10 cellular contexts compared by ENCODE assay signal in genomic region chr1:164601399-164602141, GRCh38. TPM values are rescaled to one million over a fixed set of nuclear protein-coding genes. Genes with fewer than 3 reads are reported as not detected.
DNase-seq lines count a peak whose midpoint lies in the region; ATAC-seq, FAIRE-seq and TF ChIP-seq lines count a peak whose summit lies in the region.
"Had no signal": no experiment of that assay in that cellular context is flagged by ENCODE, and none has a peak within 500 bp of the region (broad histone marks: within the 10 kb centered on the region; RNA-seq: fewer than 3 reads in every experiment).

No MANE protein-coding gene starts in this region.

- H3K36me3 ChIP-seq in astrocyte (ENCODE audit: insufficient read depth, low read length): no peaks in the 10 kb centered on the region
- no peaks in the 10 kb centered on the region for H3K36me3 ChIP-seq in keratinocyte (ENCODE audit: control insufficient read depth in 2 of 2, extremely low read depth in 1 of 2, insufficient read depth in 2 of 2, low read length in 2 of 2)
- H3K36me3 ChIP-seq in subcutaneous abdominal adipose tissue (ENCODE audit: control insufficient read depth in 5 of 5, insufficient read depth in 5 of 5, low read length in 5 of 5): peaks cover 3 to 15% (median 6%) of the 10 kb centered on the region in 5 donors
- H3K36me3 ChIP-seq in naive thymus-derived CD4-positive, alpha-beta T cell (ENCODE audit: control insufficient read depth in 2 of 3, insufficient read depth in 3 of 3, low read length in 3 of 3): no peaks in the 10 kb centered on the region

- H3K27me3 Mint-ChIP-seq in astrocyte (ENCODE audit: low read depth, unreplicated experiment): no peaks in the 10 kb centered on the region
- no peaks in the 10 kb centered on the region for H3K27me3 Mint-ChIP-seq in activated CD8-positive, alpha-beta memory T cell treated with anti-CD3 and anti-CD28 coated beads, Interleukin-2, amount 10 ng/mL, durations not matched to agents 7 days and 5 days
- H3K27me3 Mint-ChIP-seq in naive thymus-derived CD4-positive, alpha-beta T cell: peaks cover 0 to 5% (median 0%) of the 10 kb centered on the region in 5 donors

- TF ChIP-seq CTCF in astrocyte (IDR thresholded peaks at IDR 0.05; ENCODE audit: insufficient read depth, low read depth, low read length) (no peak), keratinocyte (optimal IDR thresholded peaks at IDR 0.05 in 1 of 3, IDR thresholded peaks at IDR 0.05 in 1 of 3, conservative IDR thresholded peaks at IDR 0.05 in 1 of 3; ENCODE audit: extremely low read depth in 1 of 3, insufficient read depth in 2 of 3, low read length in 3 of 3) (no peak)

- peaks cover 18% of the 10 kb centered on the region for H3K4me1 Mint-ChIP-seq in astrocyte (ENCODE audit: low read depth, unreplicated experiment)
- H3K4me1 Mint-ChIP-seq in activated CD8-positive, alpha-beta memory T cell treated with anti-CD3 and anti-CD28 coated beads, Interleukin-2, amount 10 ng/mL, durations not matched to agents 7 days and 5 days: no peaks in the 10 kb centered on the region
- no peaks in the 10 kb centered on the region for H3K4me1 Mint-ChIP-seq in naive thymus-derived CD4-positive, alpha-beta T cell

- intact Hi-C loops in naive thymus-derived CD4-positive, alpha-beta T cell (cut with micrococcal nuclease): no loop called here

- no peak for ATAC-seq in activated CD8-positive, alpha-beta memory T cell treated with anti-CD3 and anti-CD28 coated beads, Interleukin-2, amount 10 ng/mL, durations not matched to agents 7 days and 5 days
- ATAC-seq in naive thymus-derived CD4-positive, alpha-beta T cell: no peak

- H3K9me3 ChIP-seq in astrocyte (ENCODE audit: insufficient read depth, low read depth, low read length): no peaks in the 10 kb centered on the region
- H3K9me3 ChIP-seq in keratinocyte (ENCODE audit: control insufficient read depth, low read depth, low read length): no peaks in the 10 kb centered on the region
- no peaks in the 10 kb centered on the region for H3K9me3 ChIP-seq in subcutaneous abdominal adipose tissue (ENCODE audit: control insufficient read depth in 5 of 5, low read length in 5 of 5)
- no peaks in the 10 kb centered on the region for H3K9me3 ChIP-seq in naive thymus-derived CD4-positive, alpha-beta T cell (ENCODE audit: control insufficient read depth in 2 of 3, low read length in 3 of 3)

- H3K4me1 ChIP-seq in astrocyte (ENCODE audit: insufficient read depth, low read length) (peaks cover 18% of the 10 kb centered on the region), keratinocyte (ENCODE audit: control insufficient read depth, extremely low read depth, insufficient read depth, low read length) (peaks cover 17% of the 10 kb centered on the region), subcutaneous abdominal adipose tissue (ENCODE audit: control insufficient read depth in 5 of 5, insufficient read depth in 5 of 5, low read length in 5 of 5) (peaks cover 3 to 24% (median 18%) of the 10 kb centered on the region in 5 donors)
- H3K4me1 ChIP-seq in naive thymus-derived CD4-positive, alpha-beta T cell (ENCODE audit: control insufficient read depth in 2 of 2, insufficient read depth in 2 of 2, low read length in 2 of 2): no peaks in the 10 kb centered on the region

- H3K27ac ChIP-seq in astrocyte (ENCODE audit: low read depth, low read length) (no peak overlapping the region), keratinocyte (ENCODE audit: control insufficient read depth, insufficient read depth, low read length) (no peak overlapping the region), subcutaneous abdominal adipose tissue (ENCODE audit: low read depth, low read length) (peak overlapping the region; percentile 37)
- H3K27ac ChIP-seq in naive thymus-derived CD4-positive, alpha-beta T cell (ENCODE audit: low read depth, low read length): no peak overlapping the region

- DNase-seq in astrocyte (ENCODE audit: low read depth) (no peak), keratinocyte (ENCODE audit: low read depth, low spot score) (no peak), COLO668 (lab: John Stamatoyannopoulos, UW; ENCODE audit: unreplicated experiment) (no peak), kidney glomerular epithelial cell (lab: John Stamatoyannopoulos, UW) (no peak)
- DNase-seq in activated CD8-positive, alpha-beta memory T cell treated with anti-CD3 and anti-CD28 coated beads, Interleukin-2, amount 10 ng/mL, durations not matched to agents 7 days and 5 days: no peak
- no peak for DNase-seq in naive thymus-derived CD4-positive, alpha-beta T cell
- DNase-seq: activated naive CD4-positive, alpha-beta T cell treated with Interleukin-2 at 50 U/mL for 16 hours had no signal

- peaks cover 8% of the 10 kb centered on the region for H3K79me2 ChIP-seq in astrocyte (ENCODE audit: insufficient read depth, low read length)
- H3K79me2 ChIP-seq in keratinocyte (ENCODE audit: control insufficient read depth, insufficient read depth, low read length): no peaks in the 10 kb centered on the region

- H3K27ac Mint-ChIP-seq in astrocyte (ENCODE audit: unreplicated experiment): no peak overlapping the region
- no peak overlapping the region for H3K27ac Mint-ChIP-seq in activated CD8-positive, alpha-beta memory T cell treated with anti-CD3 and anti-CD28 coated beads, Interleukin-2, amount 10 ng/mL, durations not matched to agents 7 days and 5 days
- H3K27ac Mint-ChIP-seq in naive thymus-derived CD4-positive, alpha-beta T cell: no peak overlapping the region

- POLR2A ChIA-PET in naive thymus-derived CD4-positive, alpha-beta T cell (lab: Charles Lee): no interaction called here

- dilution Hi-C loops in keratinocyte (cut with MboI; ENCODE audit: extremely low pct_ligation_motif_present, low sequenced_read_pairs): no loop called here

- H3K4me3 ChIP-seq in astrocyte (ENCODE audit: insufficient read depth, low read depth, low read length): no peak overlapping the region
- H3K4me3 ChIP-seq in keratinocyte (ENCODE audit: control insufficient read depth in 2 of 3, extremely low read depth in 1 of 3, insufficient read depth in 2 of 3, low read depth in 1 of 3, low read length in 3 of 3): no peak overlapping the region
- H3K4me3 ChIP-seq in subcutaneous abdominal adipose tissue (ENCODE audit: low read depth in 1 of 5, low read length in 5 of 5): no peak overlapping the region
- H3K4me3 ChIP-seq in naive thymus-derived CD4-positive, alpha-beta T cell (ENCODE audit: low read length): no peak overlapping the region

- FAIRE-seq in astrocyte (lab: Jason Lieb, UNC) (no peak), keratinocyte (lab: Jason Lieb, UNC) (no peak)
- FAIRE-seq: islet of Langerhans had no signal

- no peak for TF ChIP-seq RAD21 in Ishikawa (IDR thresholded peaks at IDR 0.05; ENCODE audit: low read depth)

- H3K4me2 ChIP-seq in astrocyte (ENCODE audit: low read length) (no peak overlapping the region), keratinocyte (ENCODE audit: control insufficient read depth, extremely low read depth, insufficient read depth, low read depth, low read length) (peak overlapping the region; percentile 57)

- H2AFZ ChIP-seq in astrocyte (ENCODE audit: low read depth, low read length) (no peak overlapping the region), keratinocyte (ENCODE audit: control insufficient read depth, low read length) (peak overlapping the region; percentile 35)

- peak overlapping the region; percentile 10 for H3K4me3 Mint-ChIP-seq in astrocyte (ENCODE audit: unreplicated experiment)
- H3K4me3 Mint-ChIP-seq in activated CD8-positive, alpha-beta memory T cell treated with anti-CD3 and anti-CD28 coated beads, Interleukin-2, amount 10 ng/mL, durations not matched to agents 7 days and 5 days: no peak overlapping the region
- no peak overlapping the region for H3K4me3 Mint-ChIP-seq in naive thymus-derived CD4-positive, alpha-beta T cell

- H3K9me1 ChIP-seq in keratinocyte (ENCODE audit: control insufficient read depth, extremely low read depth, insufficient read depth, low read length): no peaks in the 10 kb centered on the region

- TF ChIP-seq EP300 in Ishikawa (IDR thresholded peaks at IDR 0.05; ENCODE audit: borderline replicate concordance): no peak

- no peaks in the 10 kb centered on the region for H4K20me1 ChIP-seq in astrocyte (ENCODE audit: insufficient read depth, low read length)
- no peaks in the 10 kb centered on the region for H4K20me1 ChIP-seq in keratinocyte (ENCODE audit: control insufficient read depth, extremely low read depth, insufficient read depth, low read length)

- H3K9me3 Mint-ChIP-seq in astrocyte (ENCODE audit: unreplicated experiment): no peaks in the 10 kb centered on the region
- no peaks in the 10 kb centered on the region for H3K9me3 Mint-ChIP-seq in activated CD8-positive, alpha-beta memory T cell treated with anti-CD3 and anti-CD28 coated beads, Interleukin-2, amount 10 ng/mL, durations not matched to agents 7 days and 5 days (ENCODE audit: low read depth)
- H3K9me3 Mint-ChIP-seq in naive thymus-derived CD4-positive, alpha-beta T cell: peaks cover 0 to 4% (median 0%) of the 10 kb centered on the region in 11 donors

- CTCF ChIA-PET in activated CD8-positive, alpha-beta memory T cell treated with anti-CD3 and anti-CD28 coated beads, Interleukin-2, amount 10 ng/mL, durations not matched to agents 7 days and 5 days (lab: Charles Lee): no interaction called here
- CTCF ChIA-PET in naive thymus-derived CD4-positive, alpha-beta T cell (lab: Charles Lee): no interaction called here

- H3K36me3 Mint-ChIP-seq in astrocyte (ENCODE audit: low read depth, unreplicated experiment): peaks cover 2% of the 10 kb centered on the region
- no peaks in the 10 kb centered on the region for H3K36me3 Mint-ChIP-seq in activated CD8-positive, alpha-beta memory T cell treated with anti-CD3 and anti-CD28 coated beads, Interleukin-2, amount 10 ng/mL, durations not matched to agents 7 days and 5 days
- no peaks in the 10 kb centered on the region for H3K36me3 Mint-ChIP-seq in naive thymus-derived CD4-positive, alpha-beta T cell

- H3K9ac ChIP-seq in astrocyte (ENCODE audit: low read length) (no peak overlapping the region), keratinocyte (ENCODE audit: control insufficient read depth, extremely low read depth, insufficient read depth, low read length) (no peak overlapping the region), subcutaneous abdominal adipose tissue (ENCODE audit: low read length in 5 of 5) (no peak overlapping the region)

- H3K27me3 ChIP-seq in astrocyte (ENCODE audit: insufficient read depth, low read length) (no peaks in the 10 kb centered on the region), keratinocyte (ENCODE audit: control insufficient read depth, extremely low read depth, insufficient read depth, low read length) (no peaks in the 10 kb centered on the region), subcutaneous abdominal adipose tissue (ENCODE audit: control insufficient read depth in 5 of 5, insufficient read depth in 4 of 5, low read length in 5 of 5) (no peaks in the 10 kb centered on the region)
- no peaks in the 10 kb centered on the region for H3K27me3 ChIP-seq in naive thymus-derived CD4-positive, alpha-beta T cell (ENCODE audit: control insufficient read depth in 2 of 2, insufficient read depth in 2 of 2, low read length in 2 of 2)

RNA-seq across cellular contexts. Expression of gene PBX1, which starts 42.6 kb away (rescaled TPM):
- 34.2 and 37.2 TPM in 2 replicates for total RNA-seq in astrocyte
- polyA plus RNA-seq in keratinocyte: 1.3 to 3.5 TPM (median 2.2 TPM) in 3 replicates
- polyA plus RNA-seq in keratinocyte (2011; ENCODE audit: low read depth): 0.91 TPM
- polyA plus RNA-seq in keratinocyte (2011; cell fraction: cytosol; rRNA removed): 1.9 and 2.1 TPM in 2 replicates
- polyA plus RNA-seq in keratinocyte (2011; cell fraction: nucleus; rRNA removed): 1.5 and 2.4 TPM in 2 replicates
- polyA plus RNA-seq in keratinocyte (2012; ENCODE audit: low replicate concordance): 0.97 and 1.7 TPM in 2 replicates
- polyA minus RNA-seq in keratinocyte: 2.0 to 3.8 TPM (median 3.1 TPM) in 3 replicates
- 0.77 TPM for polyA minus RNA-seq in keratinocyte (2011; cell fraction: cytosol; rRNA and poly(A)+ RNA removed)
- 2.4 and 8.2 TPM in 2 replicates for polyA minus RNA-seq in keratinocyte (2011; cell fraction: nucleus; rRNA and poly(A)+ RNA removed)
- not detected for total RNA-seq in activated CD8-positive, alpha-beta memory T cell treated with anti-CD3 and anti-CD28 coated beads, Interleukin-2, amount 10 ng/mL, durations not matched to agents 7 days and 5 days
- 1 to 10 TPM in 4 of 5 experiments, under 1 TPM in 1; 0.02 to 2.9 (median 2.1) TPM for total RNA-seq in naive thymus-derived CD4-positive, alpha-beta T cell
- polyA plus RNA-seq in naive thymus-derived CD4-positive, alpha-beta T cell: under 1 TPM in 1 of 2 donors, not detected in 1; 0.70 TPM
